In genomic region chr17:47650525-47651522, GRCh38 we compare ENCODE assay signal across 8 cellular contexts. TPM values are rescaled to one million over a fixed set of nuclear protein-coding genes. Genes with fewer than 3 reads are reported as not detected.
A peak's percentile ranks its signal among the peaks of the same experiment; 100 is the strongest.
DNase-seq lines count a peak whose midpoint lies in the region; ATAC-seq, FAIRE-seq and TF ChIP-seq lines count a peak whose summit lies in the region.

No MANE protein-coding gene starts in this region.

- no peak for FAIRE-seq in H54 (lab: Jason Lieb, UNC)

- peaks cover 4% of the 10 kb centered on the region for H3K27me3 Mint-ChIP-seq in neural crest cell (ENCODE audit: low read depth)
- H3K27me3 Mint-ChIP-seq in stimulated activated naive CD8-positive, alpha-beta T cell treated with anti-CD3 and anti-CD28 coated beads, Interleukin-15, amount 100 ng/mL, for 72 hours = no peaks in the 10 kb centered on the region

- peak overlapping the region; percentile 86 for H3K9ac ChIP-seq in DND-41 (ENCODE audit: low read depth, low read length)

- H3K79me2 ChIP-seq in DND-41 (ENCODE audit: insufficient read depth, low read length) = peaks cover 68% of the 10 kb centered on the region

- H2AFZ ChIP-seq in DND-41 (ENCODE audit: low read depth, low read length) = no peak overlapping the region

- peaks cover 17% of the 10 kb centered on the region for H3K36me3 Mint-ChIP-seq in neural crest cell (ENCODE audit: low read depth)

- H3K27me3 ChIP-seq in DND-41 (ENCODE audit: insufficient read depth, low read length, poor library complexity) (no peaks in the 10 kb centered on the region), MG63 (no peaks in the 10 kb centered on the region)

- H4K20me1 ChIP-seq in DND-41 (ENCODE audit: insufficient read depth, low read length) = peaks cover 45% of the 10 kb centered on the region

- peaks cover 64% of the 10 kb centered on the region for H3K4me1 ChIP-seq in DND-41 (ENCODE audit: insufficient read depth, low read length)

- H3K36me3 ChIP-seq in DND-41 (ENCODE audit: insufficient read depth, low read length) (peaks cover 52% of the 10 kb centered on the region), MG63 (peaks cover 51% of the 10 kb centered on the region)

- peak; percentile 58 for ATAC-seq in DND-41 (ENCODE audit: insufficient read depth, low read depth)
- peak; percentile 53 for ATAC-seq in stimulated activated naive CD8-positive, alpha-beta T cell treated with anti-CD3 and anti-CD28 coated beads, Interleukin-15, amount 100 ng/mL, for 72 hours

- no peak for TF ChIP-seq POLR2A in H54 (IDR thresholded peaks at IDR 0.05; ENCODE audit: low read depth, low read length)

- DNase-seq in DND-41 (peak; percentile 98), H54 (ENCODE audit: insufficient read length, low spot score) (peak; percentile 91), MG63 (peak; percentile 100), SHP77 treated with DMSO at 0.1 percent for 48 hours (lab: John Stamatoyannopoulos, UW) (peak; percentile 95), activated gamma-delta T cell treated with Interleukin-2 at 50 U/mL for 16 hours (peak; percentile 86), foreskin fibroblast (peak; percentile 98 to 99), neural crest cell (ENCODE audit: low read depth, low spot score) (peak; percentile 88)
- peak; percentile 87 to 96 for DNase-seq in stimulated activated naive CD8-positive, alpha-beta T cell treated with anti-CD3 and anti-CD28 coated beads, Interleukin-15, amount 100 ng/mL, for 72 hours

- no peaks in the 10 kb centered on the region for H3K9me3 Mint-ChIP-seq in neural crest cell
- H3K9me3 Mint-ChIP-seq in stimulated activated naive CD8-positive, alpha-beta T cell treated with anti-CD3 and anti-CD28 coated beads, Interleukin-15, amount 100 ng/mL, for 72 hours = no peaks in the 10 kb centered on the region

- H3K4me3 Mint-ChIP-seq in neural crest cell = peak overlapping the region; percentile 98
- peak overlapping the region; percentile 91 to 96 for H3K4me3 Mint-ChIP-seq in stimulated activated naive CD8-positive, alpha-beta T cell treated with anti-CD3 and anti-CD28 coated beads, Interleukin-15, amount 100 ng/mL, for 72 hours

- peak overlapping the region; percentile 81 for H3K4me2 ChIP-seq in DND-41 (ENCODE audit: insufficient read depth, low read length)

- H3K27ac Mint-ChIP-seq in neural crest cell (ENCODE audit: unreplicated experiment) = peak overlapping the region; percentile 87
- H3K27ac Mint-ChIP-seq in stimulated activated naive CD8-positive, alpha-beta T cell treated with anti-CD3 and anti-CD28 coated beads, Interleukin-15, amount 100 ng/mL, for 72 hours = peak overlapping the region; percentile 98 to 99

- H3K9me3 ChIP-seq in DND-41 (ENCODE audit: insufficient read depth, low read length, severe bottlenecking) (no peaks in the 10 kb centered on the region), MG63 (no peaks in the 10 kb centered on the region)

- TF ChIP-seq CTCF in DND-41 (IDR thresholded peaks at IDR 0.05; ENCODE audit: borderline replicate concordance, extremely low read depth, low read length, poor library complexity, severe bottlenecking) = no peak
- no peak for TF ChIP-seq CTCF in foreskin fibroblast (IDR thresholded peaks at IDR 0.05; ENCODE audit: low read depth, low read length)
- no peak for TF ChIP-seq CTCF in neural crest cell (conservative IDR thresholded peaks at IDR 0.05)

- peak overlapping the region; percentile 98 for H3K27ac ChIP-seq in DND-41 (ENCODE audit: low read length)

- H3K4me3 ChIP-seq in DND-41 (ENCODE audit: low read depth in 1 of 2, low read length in 2 of 2) (peak overlapping the region; percentile 64 to 99), MG63 (peak overlapping the region; percentile 88), foreskin fibroblast (ENCODE audit: low read depth in 1 of 2, low read length in 2 of 2) (peak overlapping the region; percentile 72)

- peaks cover 62% of the 10 kb centered on the region for H3K4me1 Mint-ChIP-seq in neural crest cell
- peaks cover 65% of the 10 kb centered on the region for H3K4me1 Mint-ChIP-seq in stimulated activated naive CD8-positive, alpha-beta T cell treated with anti-CD3 and anti-CD28 coated beads, Interleukin-15, amount 100 ng/mL, for 72 hours

RNA-seq across cellular contexts. Expression of gene KPNB1, which starts 1.1 kb away (rescaled TPM):
- total RNA-seq in MG63 (2014; rRNA removed; shearing (Covaris generic); ENCODE audit: low replicate concordance) = 202 and 291 TPM in 2 replicates
- 642 and 671 TPM in 2 replicates for total RNA-seq in neural crest cell

RNA-seq across cellular contexts. Expression of gene TBKBP1, which starts 43.1 kb away (rescaled TPM):
- 8.4 and 18.7 TPM in 2 replicates for total RNA-seq in MG63 (2014; rRNA removed; shearing (Covaris generic); ENCODE audit: low replicate concordance)
- total RNA-seq in neural crest cell = 18.3 and 22.1 TPM in 2 replicates

Comparison
In these comparisons a context has a peak if more than half of its experiments do, and no peak if none do; other contexts are left out.
1. Peak in every context shown above with its lines: DNase-seq, ATAC-seq, H3K4me3 ChIP-seq and H3K27ac ChIP-seq.